In the genomic region with DNA sequence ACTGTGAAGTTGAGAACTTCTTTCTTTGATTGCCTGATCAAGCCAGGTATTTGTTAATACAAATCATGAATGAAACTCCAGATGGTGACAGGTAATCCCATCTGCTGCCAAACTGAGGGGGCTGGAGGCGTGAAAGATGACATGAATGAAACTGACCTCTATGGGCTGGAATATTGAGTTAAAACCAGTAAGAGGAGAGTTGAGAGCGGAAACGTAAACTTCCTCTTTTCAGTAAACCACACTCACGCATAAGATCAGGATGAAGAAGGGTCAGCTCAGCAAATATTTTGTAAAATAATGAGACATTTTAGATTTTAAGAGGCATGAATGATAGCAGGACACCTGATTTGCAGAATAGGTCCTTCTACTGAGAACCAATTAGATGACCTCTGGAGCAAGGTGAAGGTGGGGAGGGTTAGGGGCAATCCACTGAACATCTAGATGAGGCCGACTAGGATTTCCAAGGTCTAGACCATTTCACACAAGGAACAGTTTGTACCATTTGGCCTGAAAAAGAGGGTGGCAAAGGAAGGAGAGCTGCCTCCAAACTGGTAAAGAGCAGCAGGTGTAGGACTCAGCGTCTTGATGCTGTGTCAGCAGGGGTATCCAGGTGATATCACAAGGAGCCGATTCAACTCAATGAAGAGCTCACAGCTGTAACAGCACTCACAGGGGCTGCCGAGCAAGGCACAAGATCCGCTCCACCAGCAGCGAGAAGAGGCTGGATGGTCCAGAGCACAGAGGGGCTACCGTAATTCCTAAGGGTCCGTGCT, we compare ENCODE assay signal across 11 cellular contexts.
DNase-seq lines count a peak whose midpoint lies in the region; ATAC-seq and TF ChIP-seq lines count a peak whose summit lies in the region.
"Had no signal": no experiment of that assay in that cellular context is flagged by ENCODE, and none has a peak within 500 bp of the region (broad histone marks: within the 10 kb centered on the region; RNA-seq: fewer than 3 reads in every experiment).

No MANE protein-coding gene starts in this region.

- DNase-seq in activated CD4-positive, alpha-beta T cell treated with anti-CD3 and anti-CD28 coated beads, Interleukin-2, amount 10 ng/mL, durations not matched to agents 24 days and 14 days, result peak; percentile 43
- DNase-seq in activated CD4-positive, alpha-beta T cell treated with anti-CD3 and anti-CD28 coated beads for 1 hour, result no peak
- DNase-seq in NOMO-1 (lab: John Stamatoyannopoulos, UW; ENCODE audit: unreplicated experiment in 2 of 2) (peak; percentile 59 to 83), H7 (no peak), testis (no peak), SK-N-SH (no peak), HPDE6-E6E7 (ENCODE audit: extremely low spot score) (no peak)
- DNase-seq: activated T-cell treated with anti-CD3 and anti-CD28 coated beads, Interleukin-2, amount 50 U/mL, for 4 hours; NCI-H2029 treated with DMSO at 0.1 percent for 48 hours had no signal

- H3K79me2 ChIP-seq in SK-N-SH (ENCODE audit: insufficient read depth), result no peaks in the 10 kb centered on the region

- no peak overlapping the region for H3K27ac Mint-ChIP-seq in activated CD4-positive, alpha-beta T cell treated with anti-CD3 and anti-CD28 coated beads, Interleukin-2, amount 10 ng/mL, durations not matched to agents 24 days and 14 days

- POLR2A ChIA-PET in SK-N-SH (lab: Yijun Ruan, JAX), result no interaction called here

- TF ChIP-seq RAD21 in SK-N-SH (IDR thresholded peaks at IDR 0.05; ENCODE audit: low read length), result no peak

- H4K20me1 ChIP-seq in SK-N-SH (ENCODE audit: insufficient read depth), result no peaks in the 10 kb centered on the region

- no peak for TF ChIP-seq POLR2A in testis (IDR thresholded peaks at IDR 0.05)

- H3K4me3 Mint-ChIP-seq in activated CD4-positive, alpha-beta T cell treated with anti-CD3 and anti-CD28 coated beads, Interleukin-2, amount 10 ng/mL, durations not matched to agents 24 days and 14 days, result no peak overlapping the region
- H3K4me3 Mint-ChIP-seq: activated T-cell treated with anti-CD3 and anti-CD28 coated beads, Interleukin-2, amount 50 U/mL, for 4 hours had no signal

- H3K36me3 Mint-ChIP-seq in activated CD4-positive, alpha-beta T cell treated with anti-CD3 and anti-CD28 coated beads, Interleukin-2, amount 10 ng/mL, durations not matched to agents 24 days and 14 days (ENCODE audit: low read depth), result peaks cover 10% of the 10 kb centered on the region

- intact Hi-C loops in activated CD4-positive, alpha-beta T cell treated with anti-CD3 and anti-CD28 coated beads, Interleukin-2, amount 10 ng/mL, durations not matched to agents 24 days and 14 days (cut with micrococcal nuclease), result no loop called here
- intact Hi-C loops in testis (cut with DNase I; ENCODE audit: low total_unique reads), result no loop called here

- TF ChIP-seq CTCF in testis (IDR thresholded peaks at IDR 0.05), result no peak
- TF ChIP-seq CTCF in SK-N-SH (IDR thresholded peaks at IDR 0.05), result no peak

- H3K27me3 Mint-ChIP-seq in activated CD4-positive, alpha-beta T cell treated with anti-CD3 and anti-CD28 coated beads, Interleukin-2, amount 10 ng/mL, durations not matched to agents 24 days and 14 days, result no peaks in the 10 kb centered on the region

- H3K36me3 ChIP-seq in H7 (replicated peaks; ENCODE audit: control insufficient read depth, insufficient read depth, low read length) (peaks cover 15% of the 10 kb centered on the region), testis (ENCODE audit: low read depth, missing control alignments) (no peaks in the 10 kb centered on the region), SK-N-SH (replicated peaks in 1 of 2; ENCODE audit: control insufficient read depth in 1 of 2, insufficient read depth in 2 of 2, low read length in 1 of 2) (peaks cover 0 to 3% of the 10 kb centered on the region in 2 experiments)

- H3K4me3 ChIP-seq in H7 (ENCODE audit: insufficient read depth, low read depth, low read length) (no peak overlapping the region), testis (no peak overlapping the region), SK-N-SH (ENCODE audit: low read depth in 2 of 2, low read length in 1 of 2) (no peak overlapping the region)

- H3K27me3 ChIP-seq in H7 (ENCODE audit: control insufficient read depth, insufficient read depth, low read length) (no peaks in the 10 kb centered on the region), testis (no peaks in the 10 kb centered on the region), SK-N-SH (ENCODE audit: insufficient read depth) (no peaks in the 10 kb centered on the region)

- H3K9me3 Mint-ChIP-seq in activated CD4-positive, alpha-beta T cell treated with anti-CD3 and anti-CD28 coated beads, Interleukin-2, amount 10 ng/mL, durations not matched to agents 24 days and 14 days, result peaks cover 3% of the 10 kb centered on the region
- H3K9me3 Mint-ChIP-seq: activated T-cell treated with anti-CD3 and anti-CD28 coated beads, Interleukin-2, amount 50 U/mL, for 4 hours had no signal

- H3K27ac ChIP-seq in testis, result no peak overlapping the region
- H3K27ac ChIP-seq in SK-N-SH (ENCODE audit: low read depth in 2 of 2, low read length in 1 of 2), result no peak overlapping the region
- H3K27ac ChIP-seq: VCaP had no signal

- no peak for TF ChIP-seq EP300 in SK-N-SH (IDR thresholded peaks at IDR 0.05; ENCODE audit: borderline replicate concordance in 1 of 2, low read depth in 1 of 2, low read length in 1 of 2)

- peak; percentile 80 for ATAC-seq in HG03095 (IDR thresholded peaks at IDR 0.05; ENCODE audit: unreplicated experiment)
- ATAC-seq: activated T-cell treated with anti-CD3 and anti-CD28 coated beads, Interleukin-2, amount 50 U/mL, for 4 hours had no signal

- H3K9me3 ChIP-seq in testis (no peaks in the 10 kb centered on the region), SK-N-SH (no peaks in the 10 kb centered on the region)

- no peak overlapping the region for H3K4me2 ChIP-seq in SK-N-SH

- H3K9me2 ChIP-seq in SK-N-SH, result no peaks in the 10 kb centered on the region

- no peaks in the 10 kb centered on the region for H3K4me1 Mint-ChIP-seq in activated CD4-positive, alpha-beta T cell treated with anti-CD3 and anti-CD28 coated beads, Interleukin-2, amount 10 ng/mL, durations not matched to agents 24 days and 14 days

- H3F3A ChIP-seq in SK-N-SH (replicated peaks; ENCODE audit: insufficient read depth), result no peaks in the 10 kb centered on the region

- WGBS in testis, 2 donors, result 92 to 95% methylated on average over 11 to 12 of the region's 12 CpGs
- whole genome bisulfite sequencing in SK-N-SH (ENCODE audit: low lambda C conversion rate), result 97% methylated on average over 12 of the region's 12 CpGs

- H3K4me1 ChIP-seq in testis (peaks cover 3% of the 10 kb centered on the region), SK-N-SH (ENCODE audit: control insufficient read depth in 1 of 2, insufficient read depth in 2 of 2, low read depth in 1 of 2, low read length in 1 of 2) (peaks cover 0 to 5% of the 10 kb centered on the region in 2 experiments; a peak in 1 of 4 replicates)

- CTCF ChIA-PET in SK-N-SH (lab: Yijun Ruan, JAX), result interaction anchor here (0.8 to 0.9 kb wide), 2 partner anchors 12 to 130 kb away, joined by 3 to 4 read pairs; no protein-coding TSS in a partner anchor

- no peak overlapping the region for H2AFZ ChIP-seq in SK-N-SH (ENCODE audit: low read depth)

- H3K9ac ChIP-seq in SK-N-SH, result no peak overlapping the region

TF ChIP-seq in SK-N-SH, 30 proteins besides CTCF, POLR2A, EP300 and RAD21:
- TF ChIP-seq GABPA (IDR thresholded peaks at IDR 0.05; ENCODE audit: low read depth), result no peak
- TF ChIP-seq NFIC (IDR thresholded peaks at IDR 0.05; ENCODE audit: borderline replicate concordance), result no peak
- no peak for TF ChIP-seq NRF1 (IDR thresholded peaks at IDR 0.05; ENCODE audit: low read depth, low read length)
- no peak for TF ChIP-seq TEAD4 (IDR thresholded peaks at IDR 0.05; ENCODE audit: borderline replicate concordance, insufficient read depth)
- TF ChIP-seq, protein P1, sequence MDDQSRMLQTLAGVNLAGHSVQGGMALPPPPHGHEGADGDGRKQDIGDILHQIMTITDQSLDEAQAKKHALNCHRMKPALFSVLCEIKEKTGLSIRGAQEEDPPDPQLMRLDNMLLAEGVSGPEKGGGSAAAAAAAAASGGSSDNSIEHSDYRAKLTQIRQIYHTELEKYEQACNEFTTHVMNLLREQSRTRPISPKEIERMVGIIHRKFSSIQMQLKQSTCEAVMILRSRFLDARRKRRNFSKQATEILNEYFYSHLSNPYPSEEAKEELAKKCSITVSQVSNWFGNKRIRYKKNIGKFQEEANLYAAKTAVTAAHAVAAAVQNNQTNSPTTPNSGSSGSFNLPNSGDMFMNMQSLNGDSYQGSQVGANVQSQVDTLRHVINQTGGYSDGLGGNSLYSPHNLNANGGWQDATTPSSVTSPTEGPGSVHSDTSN (IDR thresholded peaks at IDR 0.05), result no peak
- TF ChIP-seq, protein P2, sequence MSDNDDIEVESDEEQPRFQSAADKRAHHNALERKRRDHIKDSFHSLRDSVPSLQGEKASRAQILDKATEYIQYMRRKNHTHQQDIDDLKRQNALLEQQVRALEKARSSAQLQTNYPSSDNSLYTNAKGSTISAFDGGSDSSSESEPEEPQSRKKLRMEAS (IDR thresholded peaks at IDR 0.05; ENCODE audit: low read depth), result no peak
- TF ChIP-seq MEF2A (IDR thresholded peaks at IDR 0.05; ENCODE audit: borderline replicate concordance, low read depth), result no peak
- TF ChIP-seq RFX5 (IDR thresholded peaks at IDR 0.05; ENCODE audit: low read length), result no peak
- TF ChIP-seq POLR2AphosphoS5 (IDR thresholded peaks at IDR 0.05; ENCODE audit: low read depth, low read length), result no peak
- TF ChIP-seq YY1 (IDR thresholded peaks at IDR 0.05; ENCODE audit: low read depth), result no peak
- no peak for TF ChIP-seq SIN3A (IDR thresholded peaks at IDR 0.05; ENCODE audit: borderline replicate concordance, low read depth, low read length)
- no peak for TF ChIP-seq CHD2 (IDR thresholded peaks at IDR 0.05; ENCODE audit: low read length, partially characterized antibody)

Comparison
In these comparisons a context has a peak if more than half of its experiments do, and no peak if none do; other contexts are left out.
1. DNase-seq: peak in activated CD4-positive, alpha-beta T cell treated with anti-CD3 and anti-CD28 coated beads, Interleukin-2, amount 10 ng/mL, durations not matched to agents 24 days and 14 days (single experiment) and NOMO-1 (2 of 2); none in activated CD4-positive, alpha-beta T cell treated with anti-CD3 and anti-CD28 coated beads for 1 hour (single experiment), H7 (single experiment), testis (single experiment), SK-N-SH (single experiment) and HPDE6-E6E7 (single experiment).